In the genomic region with DNA sequence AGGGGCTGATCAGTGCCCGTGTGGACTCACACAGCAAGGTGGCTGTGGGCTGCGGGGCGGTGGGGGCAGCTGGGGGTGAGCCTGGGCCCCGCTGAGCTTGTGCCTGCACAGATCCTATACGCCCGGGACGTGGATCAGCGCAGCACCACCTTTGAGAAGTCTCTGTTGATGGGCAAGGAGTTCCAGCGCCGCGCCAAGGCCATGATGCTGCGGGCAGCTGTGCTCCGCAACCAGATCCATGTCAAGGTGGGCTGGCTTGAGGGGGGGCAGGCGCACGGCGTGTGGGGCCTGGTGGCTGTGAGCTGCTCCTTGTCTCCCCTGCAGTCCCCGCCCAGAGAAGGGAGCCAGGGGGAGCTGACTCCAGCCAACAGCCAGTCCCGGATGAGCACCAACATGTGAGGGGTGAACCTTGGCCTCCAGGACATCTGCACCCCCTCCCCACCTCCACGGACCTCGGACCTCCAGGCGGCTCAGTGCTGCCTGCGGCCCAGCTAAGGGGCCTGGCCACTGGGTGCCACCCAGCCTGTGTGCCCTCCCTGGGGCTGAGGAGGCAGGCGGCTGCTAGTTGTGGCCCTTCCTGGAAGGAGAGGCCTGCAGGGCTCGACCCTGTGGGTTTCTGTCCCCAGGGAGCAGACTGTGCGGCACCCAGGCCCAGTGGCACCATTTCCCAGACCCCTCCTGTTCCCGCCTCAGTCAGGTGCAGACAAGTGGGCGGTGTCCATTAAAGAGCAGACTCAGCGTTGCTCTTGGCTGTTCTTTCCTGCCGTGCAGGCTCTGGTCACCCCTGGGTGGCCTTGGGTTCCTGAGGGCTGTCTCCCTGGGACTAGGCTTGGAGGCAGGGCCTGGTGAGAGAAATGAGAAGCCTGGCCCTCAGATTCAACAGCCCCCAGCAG, we compare ENCODE assay signal across 23 cellular contexts. TPM values are rescaled to one million over a fixed set of nuclear protein-coding genes. Genes with fewer than 3 reads are reported as not detected.
DNase-seq lines count a peak whose midpoint lies in the region; ATAC-seq, FAIRE-seq and TF ChIP-seq lines count a peak whose summit lies in the region.
"Had no signal": no experiment of that assay in that cellular context is flagged by ENCODE, and none has a peak within 500 bp of the region (broad histone marks: within the 10 kb centered on the region; RNA-seq: fewer than 3 reads in every experiment).

No MANE protein-coding gene starts in this region.

- 90% methylated on average over 28 of the region's 29 CpGs for WGBS in A549 (ENCODE audit: missing lambda C conversion rate)

- no peak for TF ChIP-seq EP300 in A549 (IDR thresholded peaks at IDR 0.05)

- H3K27me3 ChIP-seq in PC-9 (ENCODE audit: insufficient read depth, low read depth), result no peaks in the 10 kb centered on the region
- H3K27me3 ChIP-seq: esophagus muscularis mucosa, gastrocnemius medialis, sigmoid colon, tibial nerve had no signal

- H3K9me3 ChIP-seq in A549, result no peaks in the 10 kb centered on the region
- no peaks in the 10 kb centered on the region for H3K9me3 ChIP-seq in PC-9 (ENCODE audit: insufficient read depth, low read depth)
- H3K9me3 ChIP-seq: esophagus muscularis mucosa, gastrocnemius medialis, sigmoid colon, tibial nerve had no signal

- no peaks in the 10 kb centered on the region for H3K27me3 Mint-ChIP-seq in CD14-positive monocyte (ENCODE audit: low read depth in 3 of 3)
- H3K27me3 Mint-ChIP-seq: naive thymus-derived CD4-positive, alpha-beta T cell; stimulated activated naive CD8-positive, alpha-beta T cell treated with anti-CD3 and anti-CD28 coated beads, Interleukin-15, Interleukin-2, amounts not matched to agents 100 ng/mL and 50 ng/mL, for 24 hours had no signal

- H3K4me3 Mint-ChIP-seq in CD14-positive monocyte, result no peak overlapping the region
- H3K4me3 Mint-ChIP-seq: activated T-helper 1 cell treated with anti-CD3 and anti-CD28 coated beads, Interleukin-12 subunit alpha, Interleukin-12 subunit beta, Interleukin-2, Interleukin-4 antibody, amounts not matched to agents 30 ng/mL and 10 ng/mL and 1 ng/mL, durations not matched to agents 14 hours and 24 hours and 36 hours; naive thymus-derived CD4-positive, alpha-beta T cell; stimulated activated naive CD8-positive, alpha-beta T cell treated with anti-CD3 and anti-CD28 coated beads, Interleukin-15, Interleukin-2, amounts not matched to agents 100 ng/mL and 50 ng/mL, for 24 hours had no signal

- H3K4me1 ChIP-seq in A549 (peaks cover 9% of the 10 kb centered on the region; the same call in 2 of the 3 replicates), PC-9 (replicated peaks; ENCODE audit: insufficient read depth) (no peaks in the 10 kb centered on the region)

- TF ChIP-seq POLR2A in A549 (IDR thresholded peaks at IDR 0.05; ENCODE audit: low read length), result no peak

- no peak for TF ChIP-seq CTCF in A549 (IDR thresholded peaks at IDR 0.05)
- TF ChIP-seq CTCF in CD14-positive monocyte (IDR thresholded peaks at IDR 0.05), result no peak
- TF ChIP-seq CTCF in PC-9 (conservative IDR thresholded peaks at IDR 0.05), result no peak

- H3K4me1 Mint-ChIP-seq in CD14-positive monocyte, result peaks cover 9% of the 10 kb centered on the region

- CTCF ChIA-PET in A549 (lab: Yijun Ruan, JAX) (interaction anchor here (0.8 to 21.7 kb wide), 6 partner anchors 9 to 97 kb away, joined by 3 to 191 read pairs (median 14); partner anchors contain the start of genes DCXR, DUS1L and RAC3), PC-9 (lab: Charles Lee) (no interaction called here)

- no peak for DNase-seq in A549 (ENCODE audit: low read depth in 1 of 2, low spot score in 1 of 2)
- DNase-seq in CD14-positive monocyte (ENCODE audit: low spot score), result peak; percentile 40
- no peak for DNase-seq in PC-9
- DNase-seq in left colon, result no peak
- no peak for DNase-seq in EL
- no peak for DNase-seq in NCI-H526 (lab: John Stamatoyannopoulos, UW)
- DNase-seq: AML-193; cerebellar nuclear complex; COR-L47; effector CD8-positive, alpha-beta T cell; gastrocnemius medialis; NCI-H187; NCI-H446 treated with DMSO at 0.1 percent for 48 hours; sigmoid colon; SW 1271 had no signal

- BruUV-seq in PC-9 (replicated peaks; lab: Mats Ljungman, UMichigan), result TSS peak; percentile 20

- H3K4me3 ChIP-seq in A549 (no peak overlapping the region), PC-9 (no peak overlapping the region)
- H3K4me3 ChIP-seq: esophagus muscularis mucosa, gastrocnemius medialis, sigmoid colon, tibial nerve had no signal

- H3K9me2 ChIP-seq in PC-9 (ENCODE audit: insufficient read depth), result no peaks in the 10 kb centered on the region

- H3K27ac Mint-ChIP-seq in CD14-positive monocyte, result peak overlapping the region in 1 of 7 donors; percentile 22
- H3K27ac Mint-ChIP-seq: stimulated activated naive CD8-positive, alpha-beta T cell treated with anti-CD3 and anti-CD28 coated beads, Interleukin-15, Interleukin-2, amounts not matched to agents 100 ng/mL and 50 ng/mL, for 24 hours had no signal

- no peak for TF ChIP-seq RAD21 in A549 (conservative IDR thresholded peaks at IDR 0.05 in 1 of 2, IDR thresholded peaks at IDR 0.05 in 1 of 2)

- H3K4me2 ChIP-seq in A549 (no peak overlapping the region), PC-9 (no peak overlapping the region)

- no peaks in the 10 kb centered on the region for H3K9me3 Mint-ChIP-seq in CD14-positive monocyte
- H3K9me3 Mint-ChIP-seq: activated naive CD4-positive, alpha-beta T cell treated with anti-CD3 and anti-CD28 coated beads, Interleukin-2, amount 50 U/mL, for 72 hours; activated T-helper 1 cell treated with anti-CD3 and anti-CD28 coated beads, Interleukin-12 subunit alpha, Interleukin-12 subunit beta, Interleukin-2, Interleukin-4 antibody, amounts not matched to agents 30 ng/mL and 10 ng/mL and 1 ng/mL, durations not matched to agents 14 hours and 24 hours and 36 hours; naive thymus-derived CD4-positive, alpha-beta T cell; stimulated activated naive CD8-positive, alpha-beta T cell treated with anti-CD3 and anti-CD28 coated beads, Interleukin-15, Interleukin-2, amounts not matched to agents 100 ng/mL and 50 ng/mL, for 24 hours had no signal

- H3K27ac ChIP-seq in A549 (no peak overlapping the region), PC-9 (no peak overlapping the region)
- H3K27ac ChIP-seq: esophagus muscularis mucosa, gastrocnemius medialis, sigmoid colon, tibial nerve had no signal

- intact Hi-C loops in CD14-positive monocyte (cut with micrococcal nuclease) (no loop called here), PC-9 (cut with micrococcal nuclease; ENCODE audit: unreplicated experiment) (no loop called here), left colon (cut with DNase I, micrococcal nuclease) (no loop called here)

- ATAC-seq in A549, result no peak; a peak in 1 of 6 replicates
- ATAC-seq in left colon, result peak; percentile 5
- no peak for ATAC-seq in HG03571 (IDR thresholded peaks at IDR 0.05; ENCODE audit: unreplicated experiment)
- ATAC-seq: activated naive CD4-positive, alpha-beta T cell treated with anti-CD3 and anti-CD28 coated beads, Interleukin-2, amount 50 U/mL, for 72 hours; gastrocnemius medialis; naive thymus-derived CD4-positive, alpha-beta T cell had no signal

- no peaks in the 10 kb centered on the region for H4K20me1 ChIP-seq in PC-9 (ENCODE audit: insufficient read depth)

- POLR2A ChIA-PET in A549 (lab: Yijun Ruan, JAX), result no interaction called here
- POLR2A ChIA-PET in PC-9 (lab: Charles Lee; ENCODE audit: unreplicated experiment), result no interaction called here

- H2AFZ ChIP-seq in PC-9, result no peak overlapping the region

- H3K79me2 ChIP-seq in PC-9 (ENCODE audit: low read depth), result peaks cover 13% of the 10 kb centered on the region

- no peaks in the 10 kb centered on the region for H3K36me3 ChIP-seq in PC-9 (ENCODE audit: low read depth)

- H3F3A ChIP-seq in PC-9 (ENCODE audit: insufficient read depth, low read depth), result no peaks in the 10 kb centered on the region

- peaks cover 33 to 78% of the 10 kb centered on the region in 2 donors for H3K36me3 Mint-ChIP-seq in CD14-positive monocyte
- H3K36me3 Mint-ChIP-seq: activated naive CD4-positive, alpha-beta T cell treated with anti-CD3 and anti-CD28 coated beads, Interleukin-2, amount 50 U/mL, for 72 hours had no signal

- FAIRE-seq in A549 (lab: Jason Lieb, UNC), result no peak
- FAIRE-seq: keratinocyte had no signal

RNA-seq across cellular contexts. Expression of gene GPS1, which starts 5.3 kb away (rescaled TPM):
- 89.4 and 93.8 TPM in 2 replicates for polyA plus RNA-seq in A549 (2011; rRNA removed)
- polyA plus RNA-seq in A549 (2012; cell fraction: cytosol; rRNA removed), result 230 and 300 TPM in 2 replicates
- 472 and 641 TPM in 2 replicates for polyA plus RNA-seq in A549 (2012; cell fraction: nucleus; rRNA removed)
- 122 to 130 TPM (median 126 TPM) in 3 replicates for polyA plus RNA-seq in A549 (2017; fragmentation: RNase III; extraction: RNeasy Plus Mini Kit Qiagen cat#74134 plus additional on column Dnase treatment)
- 125 and 162 TPM in 2 replicates for polyA minus RNA-seq in A549 (2011; rRNA and poly(A)+ RNA removed)
- polyA plus RNA-seq in CD14-positive monocyte, result 100 to 1,000 TPM; 110 to 130 TPM
- total RNA-seq in PC-9 (2021), result 121 and 124 TPM in 2 replicates
- total RNA-seq in left colon, result 10 to 100 TPM; 80.7 to 87.4 TPM

RNA-seq across cellular contexts. Expression of gene RFNG, which starts 5.4 kb away (rescaled TPM):
- polyA plus RNA-seq in A549 (2011; rRNA removed), result 8.4 and 8.9 TPM in 2 replicates
- polyA plus RNA-seq in A549 (2012; cell fraction: cytosol; rRNA removed), result 18.8 and 28.0 TPM in 2 replicates
- polyA plus RNA-seq in A549 (2012; cell fraction: nucleus; rRNA removed), result 72.7 and 93.7 TPM in 2 replicates
- polyA plus RNA-seq in A549 (2017; fragmentation: RNase III; extraction: RNeasy Plus Mini Kit Qiagen cat#74134 plus additional on column Dnase treatment), result 21.3 to 31.5 TPM (median 25.7 TPM) in 3 replicates
- 16.0 and 17.5 TPM in 2 replicates for polyA minus RNA-seq in A549 (2011; rRNA and poly(A)+ RNA removed)
- 1 to 10 TPM; 1.5 to 4.1 TPM for polyA plus RNA-seq in CD14-positive monocyte
- total RNA-seq in PC-9 (2021), result 40.4 and 49.1 TPM in 2 replicates
- 10 to 100 TPM; 31.5 to 32.3 TPM for total RNA-seq in left colon

RNA-seq across cellular contexts. Expression of gene DUS1L, which starts 8.6 kb away (rescaled TPM):
- 48.1 and 59.5 TPM in 2 replicates for polyA plus RNA-seq in A549 (2011; rRNA removed)
- 169 and 171 TPM in 2 replicates for polyA plus RNA-seq in A549 (2012; cell fraction: cytosol; rRNA removed)
- 577 and 749 TPM in 2 replicates for polyA plus RNA-seq in A549 (2012; cell fraction: nucleus; rRNA removed)
- 81.5 to 84.8 TPM (median 83.6 TPM) in 3 replicates for polyA plus RNA-seq in A549 (2017; fragmentation: RNase III; extraction: RNeasy Plus Mini Kit Qiagen cat#74134 plus additional on column Dnase treatment)
- 25.8 and 30.8 TPM in 2 replicates for polyA minus RNA-seq in A549 (2011; rRNA and poly(A)+ RNA removed)
- polyA plus RNA-seq in CD14-positive monocyte, result 10 to 100 TPM; 23.9 to 47.6 TPM
- 138 and 175 TPM in 2 replicates for total RNA-seq in PC-9 (2021)
- total RNA-seq in left colon, result 100 to 1,000 TPM; 127 to 146 TPM

RNA-seq across cellular contexts. Expression of gene DCXR, which starts 19.5 kb away (rescaled TPM):
- polyA plus RNA-seq in A549 (2011; rRNA removed) (39.3 and 48.3 TPM in 2 replicates), A549 (2017; fragmentation: RNase III; extraction: RNeasy Plus Mini Kit Qiagen cat#74134 plus additional on column Dnase treatment) (62.0 to 70.7 TPM (median 69.6 TPM) in 3 replicates), CD14-positive monocyte (10 to 100 TPM; 88.8 to 90.3 TPM)
- 188 and 204 TPM in 2 replicates for polyA plus RNA-seq in A549 (2012; cell fraction: cytosol; rRNA removed)
- 208 and 243 TPM in 2 replicates for polyA plus RNA-seq in A549 (2012; cell fraction: nucleus; rRNA removed)
- 46.9 and 54.2 TPM in 2 replicates for polyA minus RNA-seq in A549 (2011; rRNA and poly(A)+ RNA removed)
- total RNA-seq in PC-9 (2021) (120 and 129 TPM in 2 replicates), left colon (100 to 1,000 TPM; 111 to 137 TPM)

RNA-seq across cellular contexts. Expression of gene RAC3, which starts 25.5 kb away (rescaled TPM):
- 9.9 and 11.9 TPM in 2 replicates for polyA plus RNA-seq in A549 (2011; rRNA removed)
- polyA plus RNA-seq in A549 (2012; cell fraction: cytosol; rRNA removed), result 53.3 and 57.6 TPM in 2 replicates
- polyA plus RNA-seq in A549 (2012; cell fraction: nucleus; rRNA removed), result 101 and 106 TPM in 2 replicates
- 19.9 to 21.0 TPM (median 20.4 TPM) in 3 replicates for polyA plus RNA-seq in A549 (2017; fragmentation: RNase III; extraction: RNeasy Plus Mini Kit Qiagen cat#74134 plus additional on column Dnase treatment)
- 8.4 and 9.7 TPM in 2 replicates for polyA minus RNA-seq in A549 (2011; rRNA and poly(A)+ RNA removed)
- not detected for polyA plus RNA-seq in CD14-positive monocyte
- total RNA-seq in PC-9 (2021), result 32.3 and 41.6 TPM in 2 replicates
- total RNA-seq in left colon, result 1 to 10 TPM; 4.2 to 9.0 TPM
- polyA plus RNA-seq: naive thymus-derived CD4-positive, alpha-beta T cell had no signal
